Comparison of ENCODE assay signal across 16 cellular contexts in the genomic region with DNA sequence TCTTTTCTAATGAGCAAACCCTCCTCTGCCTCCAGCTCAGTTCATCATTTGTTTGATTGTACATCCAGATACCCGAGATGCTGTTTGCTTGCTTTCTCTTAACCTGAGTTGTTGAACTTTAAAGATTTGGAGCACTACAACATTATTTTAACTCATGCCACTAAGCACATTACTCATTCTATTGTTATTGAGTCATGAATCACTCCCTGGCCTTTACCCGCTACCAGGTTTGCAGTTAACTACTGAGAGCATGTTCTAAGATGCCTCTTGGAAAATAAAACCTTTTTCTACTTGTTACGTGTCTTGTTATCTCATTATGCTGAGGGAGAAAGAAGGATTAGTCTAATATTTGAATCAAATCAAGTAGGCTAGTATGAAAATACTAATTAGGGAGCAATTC.
"Had no signal": no experiment of that assay in that cellular context is flagged by ENCODE, and none has a peak within 500 bp of the region (broad histone marks: within the 10 kb centered on the region; RNA-seq: fewer than 3 reads in every experiment).

No MANE protein-coding gene starts in this region.

- ATAC-seq: left colon had no signal

- H3K27ac ChIP-seq: ascending aorta, dorsolateral prefrontal cortex, neural progenitor cell, stomach, testis, upper lobe of left lung had no signal

- H3K4me3 ChIP-seq: ascending aorta, dorsolateral prefrontal cortex, lung, neural progenitor cell, stomach, testis, upper lobe of left lung had no signal

- H3K9ac ChIP-seq: neural progenitor cell had no signal

- H3K4me2 ChIP-seq: neural progenitor cell had no signal

- H3K36me3 ChIP-seq: ascending aorta, neural progenitor cell, stomach, upper lobe of left lung had no signal

- DNase-seq: activated CD4-positive, alpha-beta T cell treated with anti-CD3 and anti-CD28 coated beads for 1 hour; activated CD4-positive, alpha-beta T cell treated with anti-CD3 and anti-CD28 coated beads, Interleukin-2, amount 50 U/mL, for 4 hours; activated naive CD4-positive, alpha-beta T cell treated with Interleukin-2 at 50 U/mL for 16 hours; activated T-cell treated with anti-CD3 and anti-CD28 coated beads for 4 hours; dorsolateral prefrontal cortex; foreskin melanocyte; head of caudate nucleus; left colon; midbrain; stimulated activated CD4-positive, alpha-beta T cell treated with anti-CD3 and anti-CD28 coated beads, Interleukin-1b, Interleukin-23, amount 100 ng/mL, for 48 hours; stomach; testis; upper lobe of left lung had no signal

- H3K9me3 ChIP-seq: ascending aorta, stomach, testis, upper lobe of left lung had no signal

- H2AFZ ChIP-seq: neural progenitor cell had no signal

- H3K27me3 ChIP-seq: ascending aorta, neural progenitor cell, stomach, testis, upper lobe of left lung had no signal

- H3K4me1 ChIP-seq: ascending aorta, neural progenitor cell, stomach, testis, upper lobe of left lung had no signal
